ENCODE assay signal across 26 cellular contexts in genomic region chr12:115956674-115957073, GRCh38.
"Had no signal": no experiment of that assay in that cellular context is flagged by ENCODE, and none has a peak within 500 bp of the region (broad histone marks: within the 10 kb centered on the region; RNA-seq: fewer than 3 reads in every experiment).

No MANE protein-coding gene starts in this region.

- DNase-seq: activated CD4-positive, alpha-beta T cell treated with anti-CD3 and anti-CD28 coated beads for 1 hour; activated gamma-delta T cell treated with Interleukin-2 at 50 U/mL for 16 hours; activated T-cell treated with anti-CD3 and anti-CD28 coated beads, Interleukin-2, amount 50 U/mL, for 1 hour; aorta; brain microvascular endothelial cell; effector memory CD8-positive, alpha-beta T cell; glutamatergic neuron; immature natural killer cell; kidney glomerular epithelial cell; left lung; midbrain; natural killer cell; ovary; psoas muscle; right cardiac atrium; stimulated activated CD4-positive, alpha-beta T cell treated with anti-CD3 and anti-CD28 coated beads, Interleukin-12 subunit alpha, Interleukin-12 subunit beta, amount 100 ng/mL, for 4 hours; stimulated activated CD4-positive, alpha-beta T cell treated with anti-CD3 and anti-CD28 coated beads, Interleukin-4, amount 100 ng/mL, for 4 hours; stimulated activated naive CD8-positive, alpha-beta T cell treated with anti-CD3 and anti-CD28 coated beads, Interleukin-15, Interleukin-2, amounts not matched to agents 100 U/mL and 50 U/mL, for 24 hours had no signal

- ATAC-seq: activated naive CD4-positive, alpha-beta T cell treated with anti-CD3 and anti-CD28 coated beads, Interleukin-2, amount 50 U/mL, for 72 hours; effector memory CD8-positive, alpha-beta T cell; left lung; natural killer cell; right cardiac atrium; stimulated activated naive CD8-positive, alpha-beta T cell treated with anti-CD3 and anti-CD28 coated beads, Interleukin-15, Interleukin-2, amounts not matched to agents 100 U/mL and 50 U/mL, for 24 hours had no signal

- H3K79me2 ChIP-seq: hepatocyte had no signal

- FAIRE-seq: colon, endothelial cell of umbilical vein, frontal cortex, TTC549 had no signal

- H3K4me2 ChIP-seq: hepatocyte had no signal

- H3K27me3 ChIP-seq: brain microvascular endothelial cell, dorsolateral prefrontal cortex, esophagus muscularis mucosa, hepatocyte, left lung, ovary had no signal

- H3K36me3 ChIP-seq: ovary had no signal

- H3K4me3 ChIP-seq: dorsolateral prefrontal cortex, esophagus muscularis mucosa, hepatocyte, left lung, ovary, psoas muscle had no signal

- H2AFZ ChIP-seq: hepatocyte had no signal

- H3K27ac ChIP-seq: brain microvascular endothelial cell, dorsolateral prefrontal cortex, esophagus muscularis mucosa, hepatocyte, left lung, ovary, psoas muscle had no signal

- H3K9me3 ChIP-seq: esophagus muscularis mucosa, left lung, ovary, psoas muscle had no signal

- H3K4me1 ChIP-seq: left lung had no signal
